In genomic region chr5:127959152-127959764, GRCh38 we compare ENCODE assay signal across 8 cellular contexts.
DNase-seq lines count a peak whose midpoint lies in the region; ATAC-seq and TF ChIP-seq lines count a peak whose summit lies in the region.

No MANE protein-coding gene starts in this region.

- H3K4me3 ChIP-seq in SK-N-MC (peak overlapping the region; percentile 1; the same call in 1 of the 2 replicates), stomach (no peak overlapping the region)

- H3K36me3 Mint-ChIP-seq in activated T-cell treated with anti-CD3 and anti-CD28 coated beads, Interleukin-2, amount 50 U/mL, for 24 hours (ENCODE audit: low read depth): peaks cover 21% of the 10 kb centered on the region

- H3K9me3 ChIP-seq in SK-N-MC (ENCODE audit: low read depth, low read length): peaks cover 3% of the 10 kb centered on the region; the same call in 1 of the 2 replicates
- no peaks in the 10 kb centered on the region for H3K9me3 ChIP-seq in stomach

- no peak for ATAC-seq in GM18517 (IDR thresholded peaks at IDR 0.05; ENCODE audit: unreplicated experiment)

- no peak overlapping the region for H3K9ac ChIP-seq in SK-N-MC (ENCODE audit: insufficient read length)

- DNase-seq in AG20443 (ENCODE audit: low spot score) (peak; percentile 62), M059J (ENCODE audit: low read depth) (peak; percentile 90), SK-N-MC (ENCODE audit: low read depth, low spot score) (peak; percentile 40), fibroblast of the conjunctiva (ENCODE audit: low read depth) (peak; percentile 55), stomach (peak; percentile 70), SK-N-DZ (ENCODE audit: low spot score) (no peak)
- DNase-seq in activated T-cell treated with anti-CD3 and anti-CD28 coated beads, Interleukin-2, amount 50 U/mL, for 24 hours: no peak

- H3K4me1 Mint-ChIP-seq in activated T-cell treated with anti-CD3 and anti-CD28 coated beads, Interleukin-2, amount 50 U/mL, for 24 hours (ENCODE audit: low read depth): peaks cover 20% of the 10 kb centered on the region

- H3K27ac ChIP-seq in SK-N-MC (no peak overlapping the region), stomach (peak overlapping the region in 4 of 5 donors; percentile 47 to 83 (median 76))

- TF ChIP-seq POLR2A in stomach (IDR thresholded peaks at IDR 0.05): no peak

- H3K27ac Mint-ChIP-seq in activated T-cell treated with anti-CD3 and anti-CD28 coated beads, Interleukin-2, amount 50 U/mL, for 24 hours: no peak overlapping the region

- H3K27me3 ChIP-seq in stomach: no peaks in the 10 kb centered on the region

- no peaks in the 10 kb centered on the region for H3K27me3 Mint-ChIP-seq in activated T-cell treated with anti-CD3 and anti-CD28 coated beads, Interleukin-2, amount 50 U/mL, for 24 hours

- H3K4me3 Mint-ChIP-seq in activated T-cell treated with anti-CD3 and anti-CD28 coated beads, Interleukin-2, amount 50 U/mL, for 24 hours: no peak overlapping the region

- 12 to 21% (median 18%) methylated on average over 3 of the region's 3 CpGs for WGBS in stomach, 5 donors

- intact Hi-C loops in stomach (cut with DNase I; ENCODE audit: low total_unique reads): no loop called here

- H3K36me3 ChIP-seq in SK-N-MC (ENCODE audit: insufficient read depth, low read length) (no peaks in the 10 kb centered on the region), stomach (no peaks in the 10 kb centered on the region)

- TF ChIP-seq CTCF in stomach (IDR thresholded peaks at IDR 0.05): no peak

- H3K9me3 Mint-ChIP-seq in activated T-cell treated with anti-CD3 and anti-CD28 coated beads, Interleukin-2, amount 50 U/mL, for 24 hours: no peaks in the 10 kb centered on the region

- no peak for TF ChIP-seq EP300 in stomach (IDR thresholded peaks at IDR 0.05)

- H3K4me1 ChIP-seq in stomach: peaks cover 25 to 53% (median 45%) of the 10 kb centered on the region in 4 donors

Comparison
In these comparisons a context has a peak if more than half of its experiments do, and no peak if none do; other contexts are left out.
1. DNase-seq: peak in AG20443 (single experiment), M059J (single experiment), SK-N-MC (single experiment), fibroblast of the conjunctiva (single experiment) and stomach (single experiment); none in SK-N-DZ (single experiment) and activated T-cell treated with anti-CD3 and anti-CD28 coated beads, Interleukin-2, amount 50 U/mL, for 24 hours (single experiment).